Comparison of ENCODE assay signal across 8 cellular contexts in genomic region chr7:140479739-140480084, GRCh38. TPM values are rescaled to one million over a fixed set of nuclear protein-coding genes. Genes with fewer than 3 reads are reported as not detected.
DNase-seq lines count a peak whose midpoint lies in the region; ATAC-seq, FAIRE-seq and TF ChIP-seq lines count a peak whose summit lies in the region.

No MANE protein-coding gene starts in this region.

- H3K14ac ChIP-seq in trophoblast cell (ENCODE audit: low read length) = no peak overlapping the region

- no peak overlapping the region for H3K23ac ChIP-seq in trophoblast cell (ENCODE audit: low read length)

- H3K36me3 ChIP-seq in GM06990 (ENCODE audit: control insufficient read depth, insufficient read depth, low read length) = no peaks in the 10 kb centered on the region
- no peaks in the 10 kb centered on the region for H3K36me3 ChIP-seq in endothelial cell of umbilical vein (ENCODE audit: control insufficient read depth in 2 of 2, extremely low read depth in 1 of 2, insufficient read depth in 2 of 2, low read length in 2 of 2)
- H3K36me3 ChIP-seq in trophoblast cell (ENCODE audit: control insufficient read depth in 1 of 2, insufficient read depth in 2 of 2, low read length in 2 of 2) = peaks cover 0 to 3% of the 10 kb centered on the region in 2 experiments

- TF ChIP-seq POLR2A in NB4 (IDR thresholded peaks at IDR 0.05; ENCODE audit: extremely low read depth, insufficient read length) = no peak
- TF ChIP-seq POLR2A in endothelial cell of umbilical vein (IDR thresholded peaks at IDR 0.05; ENCODE audit: low read depth, low read length) = no peak

- no CpG with 5 or more reads among the region's 2 CpGs for WGBS in trophoblast cell (ENCODE audit: extremely low coverage, insufficient coverage, insufficient read length)

- no peak overlapping the region for H2AK5ac ChIP-seq in trophoblast cell (ENCODE audit: low read length)

- no peak for ATAC-seq in GM19395 (IDR thresholded peaks at IDR 0.05; ENCODE audit: unreplicated experiment)

- peaks cover 6% of the 10 kb centered on the region for H3K79me1 ChIP-seq in trophoblast cell (ENCODE audit: low read length)

- no peak overlapping the region for H2BK5ac ChIP-seq in trophoblast cell (ENCODE audit: low read depth, low read length, poor library complexity)

- H3K9me3 ChIP-seq in endothelial cell of umbilical vein (replicated peaks; ENCODE audit: control insufficient read depth, insufficient read depth, low read length) = no peaks in the 10 kb centered on the region
- no peaks in the 10 kb centered on the region for H3K9me3 ChIP-seq in trophoblast cell (ENCODE audit: insufficient read depth, low read depth, low read length)

- dilution Hi-C loops in endothelial cell of umbilical vein (cut with MboI; ENCODE audit: extremely low pct_ligation_motif_present, low sequenced_read_pairs) = no loop called here

- no peak overlapping the region for H3K4ac ChIP-seq in trophoblast cell (ENCODE audit: low read depth, low read length)

- POLR2A ChIA-PET in endothelial cell of umbilical vein (lab: Charles Lee) = no interaction called here

- no peak overlapping the region for H4K8ac ChIP-seq in trophoblast cell (ENCODE audit: low read depth, low read length)

- CTCF ChIA-PET in endothelial cell of umbilical vein (lab: Charles Lee) = interaction anchor here (0.6 to 0.9 kb wide), 2 partner anchors 13 to 176 kb away, joined by 3 read pairs; no protein-coding TSS in a partner anchor

- H2AFZ ChIP-seq in endothelial cell of umbilical vein (ENCODE audit: low read depth, low read length) (peak overlapping the region; percentile 92), trophoblast cell (ENCODE audit: insufficient read depth, low read length, poor library complexity) (peak overlapping the region; percentile 67)

- no peak overlapping the region for H2BK12ac ChIP-seq in trophoblast cell (ENCODE audit: low read length)

- H4K20me1 ChIP-seq in endothelial cell of umbilical vein (replicated peaks; ENCODE audit: control insufficient read depth, extremely low read depth, insufficient read depth, low read length) = no peaks in the 10 kb centered on the region

- intact Hi-C loops in endothelial cell of umbilical vein (cut with micrococcal nuclease) = loop anchor here (1.0 to 5.0 kb wide), 6 partner anchors 17 to 1168 kb away; partner anchors contain the start of gene BRAF

- H3K27ac ChIP-seq in endothelial cell of umbilical vein (ENCODE audit: insufficient read depth, low read depth, low read length) = no peak overlapping the region
- no peak overlapping the region for H3K27ac ChIP-seq in trophoblast cell (ENCODE audit: low read depth, low read length)

- H3K27me3 ChIP-seq in GM06990 (replicated peaks; ENCODE audit: control insufficient read depth, insufficient read depth, low read length) = no peaks in the 10 kb centered on the region
- peaks cover under 1 to 5% of the 10 kb centered on the region in 2 experiments for H3K27me3 ChIP-seq in endothelial cell of umbilical vein (ENCODE audit: control insufficient read depth in 2 of 2, insufficient read depth in 2 of 2, low read length in 2 of 2)
- no peaks in the 10 kb centered on the region for H3K27me3 ChIP-seq in trophoblast cell (ENCODE audit: insufficient read depth, low read length)

- H3K9me1 ChIP-seq in endothelial cell of umbilical vein (replicated peaks; ENCODE audit: control insufficient read depth, extremely low read depth, insufficient read depth, low read length) = no peaks in the 10 kb centered on the region

- no peak for FAIRE-seq in endothelial cell of umbilical vein (lab: Jason Lieb, UNC)

- BruUV-seq in endothelial cell of umbilical vein (replicated peaks; lab: Mats Ljungman, UMichigan) = no TSS peak

- TF ChIP-seq CTCF in GM06990 (IDR thresholded peaks at IDR 0.05; ENCODE audit: insufficient read depth, low read length, poor library complexity, severe bottlenecking) = no peak
- TF ChIP-seq CTCF in NB4 (IDR thresholded peaks at IDR 0.05; ENCODE audit: low read depth, low read length) = no peak
- no peak for TF ChIP-seq CTCF in endothelial cell of umbilical vein (IDR thresholded peaks at IDR 0.05; ENCODE audit: extremely low read depth in 1 of 2, insufficient read depth in 1 of 2, low read depth in 1 of 2, low read length in 2 of 2)

- H4K91ac ChIP-seq in trophoblast cell (ENCODE audit: low read depth, low read length) = no peak overlapping the region

- H3K4me3 ChIP-seq in GM06990 (replicated peaks; ENCODE audit: low read depth, low read length) (peak overlapping the region; percentile 68), NB4 (ENCODE audit: low read depth, low read length) (peak overlapping the region; percentile 96), endothelial cell of umbilical vein (replicated peaks in 1 of 3; ENCODE audit: insufficient read depth in 1 of 3, low read depth in 1 of 3, low read length in 3 of 3) (peak overlapping the region; percentile 84 to 93 (median 89)), trophoblast cell (ENCODE audit: low read depth, low read length) (peak overlapping the region; percentile 19)

- H3K4me2 ChIP-seq in endothelial cell of umbilical vein (ENCODE audit: insufficient read depth, low read length) (peak overlapping the region; percentile 72), trophoblast cell (ENCODE audit: low read length) (peak overlapping the region; percentile 75)

- no peak overlapping the region for H4K12ac ChIP-seq in trophoblast cell (ENCODE audit: low read depth, low read length)

- H3K18ac ChIP-seq in trophoblast cell (ENCODE audit: low read length) = no peak overlapping the region

- DNase-seq in GM06990 (ENCODE audit: extremely low read depth, insufficient read length) (no peak), NB4 (ENCODE audit: low read depth) (no peak), endothelial cell of umbilical vein (ENCODE audit: low read depth, low spot score) (no peak), trophoblast cell (no peak), NCI-H1417 (lab: John Stamatoyannopoulos, UW) (no peak), NCI-H2227 treated with DMSO at 0.1 percent for 48 hours (lab: John Stamatoyannopoulos, UW) (no peak), NCI-H226 (no peak)

- H2BK120ac ChIP-seq in trophoblast cell (ENCODE audit: insufficient read depth, low read length, poor library complexity) = no peak overlapping the region

- peaks cover 26% of the 10 kb centered on the region for H3K79me2 ChIP-seq in endothelial cell of umbilical vein (ENCODE audit: control insufficient read depth, insufficient read depth, low read length)
- H3K79me2 ChIP-seq in trophoblast cell (ENCODE audit: control insufficient read depth, insufficient read depth, low read length, poor library complexity) = peaks cover 19% of the 10 kb centered on the region

- H3K4me1 ChIP-seq in endothelial cell of umbilical vein (ENCODE audit: control insufficient read depth, extremely low read depth, insufficient read depth, low read length) (peaks cover 14% of the 10 kb centered on the region), trophoblast cell (ENCODE audit: control insufficient read depth in 1 of 2, insufficient read depth in 2 of 2, low read length in 2 of 2) (peaks cover 0 to 3% of the 10 kb centered on the region in 2 experiments)

- H3K9ac ChIP-seq in endothelial cell of umbilical vein (replicated peaks; ENCODE audit: extremely low read depth, insufficient read depth, low read length) (no peak overlapping the region), trophoblast cell (ENCODE audit: low read length) (no peak overlapping the region)

TF ChIP-seq in endothelial cell of umbilical vein, 7 proteins besides CTCF, POLR2A, EP300 and RAD21:
- TF ChIP-seq GATA2 (IDR thresholded peaks at IDR 0.05; ENCODE audit: insufficient read depth, insufficient read length, low read depth, low read length) (no peak), POLR2AphosphoS5 (IDR thresholded peaks at IDR 0.05; ENCODE audit: insufficient read depth, low read depth, low read length) (no peak)

RNA-seq across cellular contexts. Expression of gene MKRN1, which starts 0.4 kb away (rescaled TPM):
- total RNA-seq in endothelial cell of umbilical vein = 52.1 and 52.2 TPM in 2 replicates
- polyA plus RNA-seq in endothelial cell of umbilical vein = 18.4 and 24.9 TPM in 2 replicates
- 22.4 and 25.4 TPM in 2 replicates for polyA plus RNA-seq in endothelial cell of umbilical vein (2011; cell fraction: cytosol; rRNA removed)
- 25.8 and 27.3 TPM in 2 replicates for polyA plus RNA-seq in endothelial cell of umbilical vein (2011; cell fraction: nucleus; rRNA removed)
- polyA plus RNA-seq in endothelial cell of umbilical vein (2012) = 38.8 and 46.3 TPM in 2 replicates
- 39.3 and 45.9 TPM in 2 replicates for polyA minus RNA-seq in endothelial cell of umbilical vein
- polyA minus RNA-seq in endothelial cell of umbilical vein (2011; cell fraction: cytosol; rRNA and poly(A)+ RNA removed) = 30.9 TPM
- polyA minus RNA-seq in endothelial cell of umbilical vein (2011; cell fraction: nucleus; rRNA and poly(A)+ RNA removed) = 18.5 and 22.4 TPM in 2 replicates
- polyA plus RNA-seq in trophoblast cell (2013) = 81.4 and 82.5 TPM in 2 replicates

Comparison
In these comparisons a context has a peak if more than half of its experiments do, and no peak if none do; other contexts are left out.
1. H3K4me3 ChIP-seq: peak in every context shown above with its lines; median percentile 96 in NB4; 89 in endothelial cell of umbilical vein; 68 in GM06990; 19 in trophoblast cell.